1 cellular context compared by ENCODE assay signal in genomic region chr1:205704891-205705290, GRCh38.
TF ChIP-seq lines count a peak whose summit lies in the region.

No MANE protein-coding gene starts in this region.

TF ChIP-seq in SK-N-SH, 30 proteins besides CTCF, POLR2A, EP300 and RAD21:
- TF ChIP-seq TAF1 (IDR thresholded peaks at IDR 0.05; ENCODE audit: borderline replicate concordance, low read depth, low read length): no peak
- TF ChIP-seq YY1 (IDR thresholded peaks at IDR 0.05; ENCODE audit: low read depth): no peak
- TF ChIP-seq FOSL2 (IDR thresholded peaks at IDR 0.05; ENCODE audit: borderline replicate concordance, low read depth): no peak
- TF ChIP-seq, protein P1, sequence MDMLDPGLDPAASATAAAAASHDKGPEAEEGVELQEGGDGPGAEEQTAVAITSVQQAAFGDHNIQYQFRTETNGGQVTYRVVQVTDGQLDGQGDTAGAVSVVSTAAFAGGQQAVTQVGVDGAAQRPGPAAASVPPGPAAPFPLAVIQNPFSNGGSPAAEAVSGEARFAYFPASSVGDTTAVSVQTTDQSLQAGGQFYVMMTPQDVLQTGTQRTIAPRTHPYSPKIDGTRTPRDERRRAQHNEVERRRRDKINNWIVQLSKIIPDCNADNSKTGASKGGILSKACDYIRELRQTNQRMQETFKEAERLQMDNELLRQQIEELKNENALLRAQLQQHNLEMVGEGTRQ (IDR thresholded peaks at IDR 0.05; ENCODE audit: borderline replicate concordance, low read depth, low read length): no peak
- no peak for TF ChIP-seq GATA2 (CRISPR knock-in tag; IDR thresholded peaks at IDR 0.05)
- TF ChIP-seq NFIC (IDR thresholded peaks at IDR 0.05; ENCODE audit: borderline replicate concordance): no peak
- no peak for TF ChIP-seq PBX3 (IDR thresholded peaks at IDR 0.05)
- TF ChIP-seq USF1 (IDR thresholded peaks at IDR 0.05; ENCODE audit: borderline replicate concordance, low read depth): no peak
- TF ChIP-seq GABPA (IDR thresholded peaks at IDR 0.05; ENCODE audit: low read depth): no peak
- TF ChIP-seq EZH2phosphoT487 (IDR thresholded peaks at IDR 0.05; ENCODE audit: borderline replicate concordance, low read depth): no peak
- TF ChIP-seq MEF2A (IDR thresholded peaks at IDR 0.05; ENCODE audit: borderline replicate concordance, low read depth): no peak
- no peak for TF ChIP-seq RCOR1 (IDR thresholded peaks at IDR 0.05; ENCODE audit: low read length)
- no peak for TF ChIP-seq REST (IDR thresholded peaks at IDR 0.05; ENCODE audit: low read depth, low read length)
- TF ChIP-seq MXI1 (IDR thresholded peaks at IDR 0.05; ENCODE audit: low read depth, low read length): no peak
- no peak for TF ChIP-seq MAX (IDR thresholded peaks at IDR 0.05; ENCODE audit: low read depth)
- TF ChIP-seq ZBTB33 (IDR thresholded peaks at IDR 0.05; ENCODE audit: borderline replicate concordance, low read depth): no peak
- no peak for TF ChIP-seq JUND (IDR thresholded peaks at IDR 0.05)
TF ChIP-seq in SK-N-SH: peak in this region for 0.
